34 cellular contexts compared by ENCODE assay signal in the genomic region with DNA sequence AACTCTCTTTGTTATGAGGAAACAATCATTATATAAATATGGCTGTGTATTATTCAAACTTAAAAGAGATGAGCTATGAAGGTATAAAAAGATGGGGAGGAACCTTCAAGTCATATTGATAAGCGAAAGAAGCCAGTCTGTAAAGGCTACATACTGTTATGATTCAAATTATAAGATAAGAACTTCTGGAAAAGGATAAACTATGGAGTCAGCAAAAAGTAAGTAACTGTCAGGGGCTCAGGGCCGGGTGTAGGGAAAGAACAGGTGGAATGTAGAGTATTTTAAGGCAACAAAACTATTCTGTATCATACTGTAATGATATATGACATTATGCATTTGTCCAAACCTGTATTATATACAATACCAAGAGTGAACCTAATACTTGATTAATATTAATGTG.
DNase-seq lines count a peak whose midpoint lies in the region; ATAC-seq, FAIRE-seq and TF ChIP-seq lines count a peak whose summit lies in the region.
"Had no signal": no experiment of that assay in that cellular context is flagged by ENCODE, and none has a peak within 500 bp of the region (broad histone marks: within the 10 kb centered on the region; RNA-seq: fewer than 3 reads in every experiment).

No MANE protein-coding gene starts in this region.

- H2BK20ac ChIP-seq in IMR-90 (ENCODE audit: low read depth, low read length) = no peak overlapping the region

- no peak for DNase-seq in HepG2 (ENCODE audit: low spot score)
- DNase-seq in right lobe of liver = no peak
- DNase-seq in A549 (ENCODE audit: low read depth in 1 of 2, low spot score in 1 of 2) = no peak
- DNase-seq in IMR-90 = no peak
- no peak for DNase-seq in K562 (ENCODE audit: extremely low read depth in 1 of 4, low spot score in 3 of 4)
- DNase-seq in activated CD4-positive, CD25-positive, alpha-beta regulatory T cell treated with anti-CD3 and anti-CD28 coated beads, Interleukin-2, amount 50 U/mL, for 72 hours = no peak
- DNase-seq: 8988T; ACHN; AML-193; BE2C; C1 segment of cervical spinal cord; Caco-2; Calu3; CD4-positive, alpha-beta memory T cell; CD4-positive, alpha-beta T cell; CD4-positive, CD25-positive, alpha-beta regulatory T cell; CD8-positive, alpha-beta memory T cell; CD8-positive, alpha-beta T cell; COR-L47; DMS 273 treated with DMSO at 0.1 percent for 48 hours; DMS153; DMS53; DMS79; DMS79 treated with DMSO at 0.1 percent for 48 hours; DND-41; EL had no signal

- no peak overlapping the region for H4K8ac ChIP-seq in IMR-90 (ENCODE audit: low read depth in 2 of 2, low read length in 2 of 2)

- no peaks in the 10 kb centered on the region for H3K27me3 ChIP-seq in HepG2 (ENCODE audit: control insufficient read depth in 1 of 2, insufficient read depth in 2 of 2, low read length in 2 of 2)
- H3K27me3 ChIP-seq in right lobe of liver = no peaks in the 10 kb centered on the region
- H3K27me3 ChIP-seq in IMR-90 (ENCODE audit: control insufficient read depth, insufficient read depth, low read length) = no peaks in the 10 kb centered on the region
- H3K27me3 ChIP-seq in K562 (ENCODE audit: control insufficient read depth in 2 of 2, insufficient read depth in 2 of 2, low read length in 2 of 2) = no peaks in the 10 kb centered on the region
- H3K27me3 ChIP-seq: BE2C; BLaER1; BLaER1 treated with 17β-estradiol and CSF1 and Interleukin-3, amounts not matched to agents 10 nM and 100 nM had no signal

- H3K9me3 ChIP-seq in HepG2 (ENCODE audit: low read length) (peaks cover 27% of the 10 kb centered on the region; the same call in 1 of the 2 replicates), right lobe of liver (no peaks in the 10 kb centered on the region), A549 (no peaks in the 10 kb centered on the region), IMR-90 (ENCODE audit: control insufficient read depth, insufficient read depth, low read length) (no peaks in the 10 kb centered on the region), K562 (replicated peaks; ENCODE audit: control insufficient read depth, insufficient read depth, low read depth, low read length) (no peaks in the 10 kb centered on the region; the same call in 1 of the 2 replicates)
- H3K9me3 ChIP-seq: BE2C, BLaER1, Caco-2 had no signal

- intact Hi-C loops in HepG2 (cut with micrococcal nuclease; ENCODE audit: unreplicated experiment) (no loop called here), right lobe of liver (cut with DNase I) (no loop called here), IMR-90 (cut with micrococcal nuclease) (no loop called here), K562 (cut with micrococcal nuclease) (no loop called here)

- H4K5ac ChIP-seq in IMR-90 (ENCODE audit: low read depth, low read length) = no peak overlapping the region

- H3K4me2 ChIP-seq in HepG2 (ENCODE audit: low read depth, low read length) (no peak overlapping the region), A549 (no peak overlapping the region), IMR-90 (ENCODE audit: low read depth, low read length) (no peak overlapping the region), K562 (ENCODE audit: insufficient read depth, low read length) (no peak overlapping the region)
- H3K4me2 ChIP-seq: BLaER1; BLaER1 treated with 17β-estradiol and CSF1 and Interleukin-3, amounts not matched to agents 10 nM and 100 nM had no signal

- H3K4ac ChIP-seq in IMR-90 (ENCODE audit: low read depth, low read length) = no peak overlapping the region

- no peak for TF ChIP-seq RAD21 in HepG2 (CRISPR knock-in tag; IDR thresholded peaks at IDR 0.05)
- TF ChIP-seq RAD21 in A549 (conservative IDR thresholded peaks at IDR 0.05 in 1 of 2, IDR thresholded peaks at IDR 0.05 in 1 of 2) = no peak
- no peak for TF ChIP-seq RAD21 in IMR-90 (IDR thresholded peaks at IDR 0.05; ENCODE audit: low read length)
- TF ChIP-seq RAD21 in K562 (CRISPR knock-in tag; conservative IDR thresholded peaks at IDR 0.05 in 1 of 2, IDR thresholded peaks at IDR 0.05 in 1 of 2) = no peak

- no peak overlapping the region for H3K18ac ChIP-seq in IMR-90 (ENCODE audit: low read depth, low read length)

- no peak overlapping the region for H4K91ac ChIP-seq in IMR-90 (ENCODE audit: insufficient read depth, low read depth, low read length)

- TF ChIP-seq POLR2A in HepG2 (IDR thresholded peaks at IDR 0.05; ENCODE audit: insufficient read depth in 1 of 2, low read depth in 2 of 2, low read length in 2 of 2) (no peak), right lobe of liver (IDR thresholded peaks at IDR 0.05) (no peak), A549 (IDR thresholded peaks at IDR 0.05; ENCODE audit: low read length) (no peak), IMR-90 (IDR thresholded peaks at IDR 0.05; ENCODE audit: low read depth, low read length) (no peak), K562 (conservative IDR thresholded peaks at IDR 0.05) (no peak)

- H3K9ac ChIP-seq in HepG2 (ENCODE audit: insufficient read depth, low read depth, low read length) (no peak overlapping the region), IMR-90 (ENCODE audit: low read depth, low read length) (no peak overlapping the region), K562 (ENCODE audit: insufficient read depth in 1 of 2, low read depth in 2 of 2, low read length in 2 of 2) (no peak overlapping the region)
- H3K9ac ChIP-seq: BLaER1; BLaER1 treated with 17β-estradiol and CSF1 and Interleukin-3, amounts not matched to agents 10 nM and 100 nM had no signal

- no peaks in the 10 kb centered on the region for H3K79me2 ChIP-seq in HepG2 (ENCODE audit: insufficient read depth, low read length)
- H3K79me2 ChIP-seq in K562 (ENCODE audit: control insufficient read depth, insufficient read depth, low read length) = no peaks in the 10 kb centered on the region

- H2BK15ac ChIP-seq in IMR-90 (ENCODE audit: low read depth, low read length) = no peak overlapping the region

- no peak for ATAC-seq in HepG2
- ATAC-seq in right lobe of liver = no peak
- no peak for ATAC-seq in A549
- ATAC-seq in IMR-90 (ENCODE audit: low read depth) = no peak
- no peak for ATAC-seq in K562
- ATAC-seq in HG03469 (IDR thresholded peaks at IDR 0.05; ENCODE audit: unreplicated experiment) = no peak
- ATAC-seq in GM18861 (IDR thresholded peaks at IDR 0.05; ENCODE audit: unreplicated experiment) = no peak
- ATAC-seq: CD8-positive, alpha-beta T cell had no signal

- H4K20me1 ChIP-seq in HepG2 (ENCODE audit: insufficient read depth, low read length) = no peaks in the 10 kb centered on the region
- no peaks in the 10 kb centered on the region for H4K20me1 ChIP-seq in IMR-90 (ENCODE audit: insufficient read depth, low read length)
- H4K20me1 ChIP-seq in K562 (replicated peaks; ENCODE audit: control insufficient read depth, insufficient read depth, low read length) = no peaks in the 10 kb centered on the region
- H4K20me1 ChIP-seq: BLaER1 treated with 17β-estradiol and CSF1 and Interleukin-3, amounts not matched to agents 10 nM and 100 nM had no signal

- H3K27ac ChIP-seq in HepG2 (ENCODE audit: extremely low read length, insufficient read depth, low read length) (no peak overlapping the region), right lobe of liver (no peak overlapping the region), A549 (no peak overlapping the region), IMR-90 (ENCODE audit: insufficient read depth, low read length) (no peak overlapping the region), K562 (ENCODE audit: extremely low read depth, low read depth, low read length) (no peak overlapping the region)
- H3K27ac ChIP-seq: 22Rv1; BLaER1; BLaER1 treated with 17β-estradiol and CSF1 and Interleukin-3, amounts not matched to agents 10 nM and 100 nM; C4-2B had no signal

- H3K36me3 ChIP-seq in HepG2 (replicated peaks in 1 of 2; ENCODE audit: control insufficient read depth in 1 of 2, insufficient read depth in 2 of 2, low read length in 2 of 2) (no peaks in the 10 kb centered on the region), right lobe of liver (no peaks in the 10 kb centered on the region), IMR-90 (ENCODE audit: control insufficient read depth, insufficient read depth, low read length) (no peaks in the 10 kb centered on the region), K562 (ENCODE audit: control insufficient read depth, insufficient read depth, low read length) (no peaks in the 10 kb centered on the region)
- H3K36me3 ChIP-seq: BE2C; BLaER1; BLaER1 treated with 17β-estradiol and CSF1 and Interleukin-3, amounts not matched to agents 10 nM and 100 nM had no signal

- H2AK9ac ChIP-seq in IMR-90 (replicated peaks; ENCODE audit: low read depth, low read length, poor library complexity) = no peak overlapping the region

- WGBS in HepG2 (ENCODE audit: low lambda C conversion rate) = 2% methylated on average over 2 of the region's 2 CpGs
- 18% methylated on average over 2 of the region's 2 CpGs for WGBS in right lobe of liver (ENCODE audit: insufficient coverage, low coverage, low lambda C conversion rate, missing lambda C conversion rate)
- 0% methylated on average over 2 of the region's 2 CpGs for WGBS in A549 (ENCODE audit: missing lambda C conversion rate)
- WGBS in IMR-90 (ENCODE audit: extremely low coverage in 2 of 2, insufficient read length in 1 of 2), 2 experiments = no CpG with 5 or more reads among the region's 2 CpGs
- 0% methylated on average over 2 of the region's 2 CpGs for WGBS in K562 (ENCODE audit: insufficient coverage, low coverage, missing lambda C conversion rate)

- H2AK5ac ChIP-seq in IMR-90 (ENCODE audit: low read depth, low read length) = no peak overlapping the region

- BruUV-seq in HepG2 (replicated peaks; lab: Mats Ljungman, UMichigan) (no TSS peak), IMR-90 (replicated peaks; lab: Mats Ljungman, UMichigan) (no TSS peak), K562 (replicated peaks; lab: Mats Ljungman, UMichigan) (no TSS peak)

- dilution Hi-C loops in IMR-90 (cut with HindIII; ENCODE audit: low sequenced_read_pairs, unreplicated experiment) = no loop called here

- POLR2A ChIA-PET in HepG2 (lab: Yijun Ruan, JAX) = no interaction called here
- POLR2A ChIA-PET in A549 (lab: Yijun Ruan, JAX) = no interaction called here
- POLR2A ChIA-PET in IMR-90 (lab: Charles Lee; ENCODE audit: unreplicated experiment) = no interaction called here
- POLR2A ChIA-PET in K562 (lab: Yijun Ruan, JAX) = no interaction called here

- no peak overlapping the region for H3K14ac ChIP-seq in IMR-90 (replicated peaks; ENCODE audit: low read depth, low read length)

- H3K4me1 ChIP-seq in HepG2 (ENCODE audit: insufficient read depth, low read length) (no peaks in the 10 kb centered on the region), right lobe of liver (no peaks in the 10 kb centered on the region), A549 (no peaks in the 10 kb centered on the region), IMR-90 (ENCODE audit: control insufficient read depth, insufficient read depth, low read length) (no peaks in the 10 kb centered on the region), K562 (replicated peaks in 1 of 2; ENCODE audit: control insufficient read depth in 2 of 2, insufficient read depth in 2 of 2, low read length in 2 of 2) (no peaks in the 10 kb centered on the region)
- H3K4me1 ChIP-seq: BE2C; BLaER1; BLaER1 treated with 17β-estradiol and CSF1 and Interleukin-3, amounts not matched to agents 10 nM and 100 nM; Caco-2 had no signal

- TF ChIP-seq EP300 in HepG2 (IDR thresholded peaks at IDR 0.05; ENCODE audit: low read depth in 2 of 2, low read length in 2 of 2) = no peak
- TF ChIP-seq EP300 in HepG2 (CRISPR knock-in tag; IDR thresholded peaks at IDR 0.05; ENCODE audit: borderline replicate concordance) = no peak
- no peak for TF ChIP-seq EP300 in A549 (IDR thresholded peaks at IDR 0.05)
- no peak for TF ChIP-seq EP300 in K562 (IDR thresholded peaks at IDR 0.05; ENCODE audit: low read length)

- H3K9me1 ChIP-seq in IMR-90 (ENCODE audit: insufficient read depth, low read length) (no peaks in the 10 kb centered on the region), K562 (ENCODE audit: control insufficient read depth, insufficient read depth, low read length) (no peaks in the 10 kb centered on the region)

- TF ChIP-seq CTCF in HepG2 (CRISPR knock-in tag; IDR thresholded peaks at IDR 0.05) (no peak), right lobe of liver (IDR thresholded peaks at IDR 0.05) (no peak), A549 (IDR thresholded peaks at IDR 0.05) (no peak), IMR-90 (conservative IDR thresholded peaks at IDR 0.05; ENCODE audit: low read depth, low read length) (no peak), K562 (IDR thresholded peaks at IDR 0.05 in 2 of 3, conservative IDR thresholded peaks at IDR 0.05 in 1 of 3; ENCODE audit: insufficient read depth in 2 of 3, low read depth in 1 of 3, low read length in 3 of 3) (no peak)

- in situ Hi-C loops in HepG2 (cut with HindIII; ENCODE audit: extremely low pct_ligation_motif_present, low pct_unique_long_range_greater_than_20kb) (no loop called here), IMR-90 (cut with MboI; ENCODE audit: low sequenced_read_pairs) (no loop called here), K562 (cut with MboI) (no loop called here)

- H2BK5ac ChIP-seq in IMR-90 (ENCODE audit: low read depth, low read length, poor library complexity, severe bottlenecking) = no peak overlapping the region

- H3K4me3 ChIP-seq in HepG2 (replicated peaks in 1 of 3; ENCODE audit: insufficient read depth in 1 of 3, low read depth in 2 of 3, low read length in 3 of 3) (no peak overlapping the region), right lobe of liver (no peak overlapping the region), A549 (no peak overlapping the region), IMR-90 (ENCODE audit: insufficient read depth, low read depth, low read length) (no peak overlapping the region), K562 (no peak overlapping the region)
- H3K4me3 ChIP-seq: BLaER1; BLaER1 treated with 17β-estradiol and CSF1 and Interleukin-3, amounts not matched to agents 10 nM and 100 nM had no signal

- H2BK120ac ChIP-seq in IMR-90 (ENCODE audit: low read depth, low read length) = no peak overlapping the region

- no peaks in the 10 kb centered on the region; a peak in 1 of 4 replicates for H3K79me1 ChIP-seq in IMR-90 (ENCODE audit: low read depth in 1 of 2, low read length in 2 of 2)

- FAIRE-seq in HepG2 (lab: Jason Lieb, UNC) = no peak
- no peak for FAIRE-seq in A549 (lab: Jason Lieb, UNC)
- FAIRE-seq in K562 (lab: Jason Lieb, UNC) = no peak
- FAIRE-seq: A204.1, D721Med had no signal

- CTCF ChIA-PET in HepG2 (lab: Yijun Ruan, JAX; ENCODE audit: low intra/inter-chr PET ratio, low total read pairs) = no interaction called here
- CTCF ChIA-PET in A549 (lab: Yijun Ruan, JAX) = no interaction called here
- CTCF ChIA-PET in IMR-90 (lab: Yijun Ruan, JAX) = no interaction called here
- CTCF ChIA-PET in K562 (lab: Yijun Ruan, JAX; ENCODE audit: low intra/inter-chr PET ratio) = no interaction called here

- H2AFZ ChIP-seq in HepG2 (ENCODE audit: low read length) (no peak overlapping the region), IMR-90 (replicated peaks; ENCODE audit: low read length, poor library complexity) (no peak overlapping the region), K562 (ENCODE audit: low read depth, low read length) (no peak overlapping the region)

- no peak overlapping the region for H3K23ac ChIP-seq in IMR-90 (ENCODE audit: low read depth, low read length)

- H3K56ac ChIP-seq in IMR-90 (ENCODE audit: extremely low read depth, insufficient read depth, low read length) = no peak overlapping the region
